10 cellular contexts compared by ENCODE assay signal in the genomic region with DNA sequence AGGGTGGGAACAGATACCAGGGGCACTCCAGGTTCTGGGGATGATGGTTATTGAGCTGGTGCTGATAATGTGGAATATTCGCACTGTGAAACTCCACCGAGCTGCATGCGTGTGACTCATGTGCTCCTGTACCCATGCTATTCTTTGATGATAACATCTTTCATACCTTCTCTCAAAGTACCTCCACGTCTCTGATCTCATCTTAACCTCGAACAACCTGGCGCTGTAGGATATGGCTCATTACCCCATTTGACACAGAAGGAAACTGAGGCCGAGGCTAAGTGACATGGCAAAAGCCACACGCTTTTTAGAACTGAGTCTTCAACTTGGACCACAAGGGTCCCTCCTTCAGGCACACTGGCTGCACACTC. TPM values are rescaled to one million over a fixed set of nuclear protein-coding genes. Genes with fewer than 3 reads are reported as not detected.
DNase-seq lines count a peak whose midpoint lies in the region; ATAC-seq and TF ChIP-seq lines count a peak whose summit lies in the region.
"Had no signal": no experiment of that assay in that cellular context is flagged by ENCODE, and none has a peak within 500 bp of the region (broad histone marks: within the 10 kb centered on the region; RNA-seq: fewer than 3 reads in every experiment).

No MANE protein-coding gene starts in this region.

- no peaks in the 10 kb centered on the region; a peak in 1 of 4 replicates for H3K9me3 ChIP-seq in HCT116 (ENCODE audit: control insufficient read depth in 1 of 2, insufficient read depth in 1 of 2, low read depth in 1 of 2, low read length in 2 of 2)
- H3K9me3 ChIP-seq in right cardiac atrium (ENCODE audit: control insufficient read depth, low read length): no peaks in the 10 kb centered on the region
- H3K9me3 ChIP-seq: Peyer's patch had no signal

- H3K27me3 Mint-ChIP-seq in activated CD8-positive, alpha-beta T cell treated with anti-CD3 and anti-CD28 coated beads, Interleukin-2, amount 10 ng/mL, durations not matched to agents 7 days and 5 days (ENCODE audit: low read depth): peaks cover 25% of the 10 kb centered on the region

- no peaks in the 10 kb centered on the region for H3K27me3 ChIP-seq in HCT116 (ENCODE audit: insufficient read depth, low read length)
- no peaks in the 10 kb centered on the region for H3K27me3 ChIP-seq in foreskin keratinocyte
- no peaks in the 10 kb centered on the region for H3K27me3 ChIP-seq in right cardiac atrium (ENCODE audit: control insufficient read depth, insufficient read depth)
- H3K27me3 ChIP-seq: Peyer's patch had no signal

- no peaks in the 10 kb centered on the region for H3K9me2 ChIP-seq in HCT116 (ENCODE audit: insufficient read depth)

- RAD21 ChIA-PET in HCT116 (lab: Charles Lee; ENCODE audit: low non-redundant PET in 1 of 2, low total read pairs in 2 of 2, uncharacterized antibody in 2 of 2, unreplicated experiment in 2 of 2): interaction anchor here (0.9 to 2.3 kb wide), 5 partner anchors 12 to 120 kb away, joined by 3 to 8 read pairs (median 4); no protein-coding TSS in a partner anchor

- H3K27ac Mint-ChIP-seq in activated CD8-positive, alpha-beta T cell treated with anti-CD3 and anti-CD28 coated beads, Interleukin-2, amount 10 ng/mL, durations not matched to agents 7 days and 5 days: no peak overlapping the region

- peak overlapping the region; percentile 67 for H3K4me2 ChIP-seq in HCT116 (ENCODE audit: low read length)

- H3K4me3 ChIP-seq in HCT116 (replicated peaks in 1 of 2; ENCODE audit: low read depth in 1 of 2, low read length in 2 of 2): peak overlapping the region in 1 of 2 experiments; percentile 26; a peak in 1 of 4 replicates
- no peak overlapping the region for H3K4me3 ChIP-seq in right cardiac atrium (ENCODE audit: low read length)
- H3K4me3 ChIP-seq: Peyer's patch had no signal

- no peaks in the 10 kb centered on the region for H3K9me3 Mint-ChIP-seq in activated CD8-positive, alpha-beta T cell treated with anti-CD3 and anti-CD28 coated beads, Interleukin-2, amount 10 ng/mL, durations not matched to agents 7 days and 5 days (ENCODE audit: insufficient read depth)

- TF ChIP-seq CTCF in HCT116 (IDR thresholded peaks at IDR 0.05 in 2 of 3, conservative IDR thresholded peaks at IDR 0.05 in 1 of 3; ENCODE audit: borderline replicate concordance in 1 of 3, insufficient read depth in 1 of 3, low read depth in 2 of 3, low read length in 2 of 3) (no peak), foreskin keratinocyte (conservative IDR thresholded peaks at IDR 0.05) (no peak)

- POLR2A ChIA-PET in HCT116 (lab: Charles Lee): interaction anchor here (1.4 to 2.6 kb wide), 3 partner anchors 10 to 20 kb away, joined by 5 to 9 read pairs (median 8); no protein-coding TSS in a partner anchor
- POLR2A ChIA-PET in activated CD8-positive, alpha-beta T cell treated with anti-CD3 and anti-CD28 coated beads, Interleukin-2, amount 10 ng/mL, durations not matched to agents 7 days and 5 days (lab: Charles Lee): no interaction called here

- 93% methylated on average over 8 of the region's 8 CpGs for WGBS in right cardiac atrium

- intact Hi-C loops in HCT116 (cut with micrococcal nuclease): no loop called here
- intact Hi-C loops in right cardiac atrium (cut with DNase I): no loop called here

- CTCF ChIA-PET in HCT116 (lab: Charles Lee): interaction anchor here (0.7 to 2.4 kb wide), 6 partner anchors 10 to 22 kb away, joined by 3 to 11 read pairs (median 4); no protein-coding TSS in a partner anchor
- CTCF ChIA-PET in activated CD8-positive, alpha-beta T cell treated with anti-CD3 and anti-CD28 coated beads, Interleukin-2, amount 10 ng/mL, durations not matched to agents 7 days and 5 days (lab: Charles Lee): no interaction called here

- no peaks in the 10 kb centered on the region for H3K36me3 Mint-ChIP-seq in activated CD8-positive, alpha-beta T cell treated with anti-CD3 and anti-CD28 coated beads, Interleukin-2, amount 10 ng/mL, durations not matched to agents 7 days and 5 days (ENCODE audit: low read depth)

- no peak for TF ChIP-seq POLR2A in HCT116 (IDR thresholded peaks at IDR 0.05; ENCODE audit: borderline replicate concordance, extremely low read depth, insufficient read depth, insufficient read length)

- peak overlapping the region; percentile 59 for H3K9ac ChIP-seq in HCT116 (ENCODE audit: low read length)

- H3K79me2 ChIP-seq in HCT116 (ENCODE audit: insufficient read depth, low read length): peaks cover 1% of the 10 kb centered on the region; the same call in 1 of the 2 replicates

- peaks cover 12% of the 10 kb centered on the region for H3K4me1 Mint-ChIP-seq in activated CD8-positive, alpha-beta T cell treated with anti-CD3 and anti-CD28 coated beads, Interleukin-2, amount 10 ng/mL, durations not matched to agents 7 days and 5 days (ENCODE audit: low read depth)

- ATAC-seq in HCT116 (peak; percentile 41), foreskin keratinocyte (peak; percentile 56), HG03571 (IDR thresholded peaks at IDR 0.05; ENCODE audit: unreplicated experiment) (no peak), right cardiac atrium (no peak)
- ATAC-seq in activated CD8-positive, alpha-beta T cell treated with anti-CD3 and anti-CD28 coated beads, Interleukin-2, amount 10 ng/mL, durations not matched to agents 7 days and 5 days: peak; percentile 63

- H3K36me3 ChIP-seq in HCT116 (ENCODE audit: control insufficient read depth in 1 of 2, insufficient read depth in 2 of 2, low read length in 2 of 2): peaks cover 0 to 29% of the 10 kb centered on the region in 2 experiments; a peak in 2 of 4 replicates

- TF ChIP-seq RAD21 in HCT116 (IDR thresholded peaks at IDR 0.05; ENCODE audit: low read depth): no peak

- no TSS peak for BruUV-seq in HCT116 (replicated peaks; lab: Mats Ljungman, UMichigan)

- peaks cover 67 to 87% of the 10 kb centered on the region in 2 experiments for H3K4me1 ChIP-seq in HCT116 (ENCODE audit: control insufficient read depth in 1 of 2, insufficient read depth in 2 of 2, low read length in 2 of 2)
- H3K4me1 ChIP-seq in foreskin keratinocyte: peaks cover 50% of the 10 kb centered on the region
- peaks cover 9% of the 10 kb centered on the region for H3K4me1 ChIP-seq in right cardiac atrium (ENCODE audit: control insufficient read depth, insufficient read depth, low read length)

- H3K4me3 Mint-ChIP-seq in activated CD8-positive, alpha-beta T cell treated with anti-CD3 and anti-CD28 coated beads, Interleukin-2, amount 10 ng/mL, durations not matched to agents 7 days and 5 days: no peak overlapping the region

- H2AFZ ChIP-seq in HCT116 (ENCODE audit: low read depth, low read length, poor library complexity, severe bottlenecking): no peak overlapping the region

- peak overlapping the region; percentile 75 for H3K27ac ChIP-seq in HCT116 (ENCODE audit: low read depth, low read length)
- peak overlapping the region; percentile 59 for H3K27ac ChIP-seq in foreskin keratinocyte
- no peak overlapping the region for H3K27ac ChIP-seq in right cardiac atrium (ENCODE audit: low read length)

- no peaks in the 10 kb centered on the region for H4K20me1 ChIP-seq in HCT116 (ENCODE audit: insufficient read depth)

- DNase-seq in HCT116 (ENCODE audit: low read depth, low spot score): no peak
- DNase-seq in activated CD8-positive, alpha-beta T cell treated with anti-CD3 and anti-CD28 coated beads, Interleukin-2, amount 10 ng/mL, durations not matched to agents 7 days and 5 days: no peak
- peak in 1 of 2 donors; percentile 64 for DNase-seq in foreskin keratinocyte
- DNase-seq in stimulated activated CD4-positive, alpha-beta T cell treated with anti-CD3 and anti-CD28 coated beads, Interleukin-2, amount 100 ng/mL, for 24 hours: peak; percentile 31 to 39
- DNase-seq in right cardiac atrium: no peak
- no peak for DNase-seq in NCI-H2196 treated with DMSO at 0.1 percent for 48 hours (lab: John Stamatoyannopoulos, UW; ENCODE audit: unreplicated experiment)
- no peak for DNase-seq in GM19240 (ENCODE audit: insufficient read length, low spot score)
- DNase-seq: NCI-H1105, Peyer's patch had no signal

TF ChIP-seq in HCT116, 20 proteins besides CTCF, POLR2A, EP300 and RAD21 (continues in another document):
- TF ChIP-seq EZH2phosphoT487 (IDR thresholded peaks at IDR 0.05; ENCODE audit: borderline replicate concordance) (no peak), POLR2AphosphoS5 (IDR thresholded peaks at IDR 0.05; ENCODE audit: low read depth, low read length) (peak; percentile 35), SRF (IDR thresholded peaks at IDR 0.05; ENCODE audit: low read depth) (no peak)
- TF ChIP-seq, protein P1, sequence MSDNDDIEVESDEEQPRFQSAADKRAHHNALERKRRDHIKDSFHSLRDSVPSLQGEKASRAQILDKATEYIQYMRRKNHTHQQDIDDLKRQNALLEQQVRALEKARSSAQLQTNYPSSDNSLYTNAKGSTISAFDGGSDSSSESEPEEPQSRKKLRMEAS (IDR thresholded peaks at IDR 0.05): peak; percentile 83
- TF ChIP-seq, protein P2, sequence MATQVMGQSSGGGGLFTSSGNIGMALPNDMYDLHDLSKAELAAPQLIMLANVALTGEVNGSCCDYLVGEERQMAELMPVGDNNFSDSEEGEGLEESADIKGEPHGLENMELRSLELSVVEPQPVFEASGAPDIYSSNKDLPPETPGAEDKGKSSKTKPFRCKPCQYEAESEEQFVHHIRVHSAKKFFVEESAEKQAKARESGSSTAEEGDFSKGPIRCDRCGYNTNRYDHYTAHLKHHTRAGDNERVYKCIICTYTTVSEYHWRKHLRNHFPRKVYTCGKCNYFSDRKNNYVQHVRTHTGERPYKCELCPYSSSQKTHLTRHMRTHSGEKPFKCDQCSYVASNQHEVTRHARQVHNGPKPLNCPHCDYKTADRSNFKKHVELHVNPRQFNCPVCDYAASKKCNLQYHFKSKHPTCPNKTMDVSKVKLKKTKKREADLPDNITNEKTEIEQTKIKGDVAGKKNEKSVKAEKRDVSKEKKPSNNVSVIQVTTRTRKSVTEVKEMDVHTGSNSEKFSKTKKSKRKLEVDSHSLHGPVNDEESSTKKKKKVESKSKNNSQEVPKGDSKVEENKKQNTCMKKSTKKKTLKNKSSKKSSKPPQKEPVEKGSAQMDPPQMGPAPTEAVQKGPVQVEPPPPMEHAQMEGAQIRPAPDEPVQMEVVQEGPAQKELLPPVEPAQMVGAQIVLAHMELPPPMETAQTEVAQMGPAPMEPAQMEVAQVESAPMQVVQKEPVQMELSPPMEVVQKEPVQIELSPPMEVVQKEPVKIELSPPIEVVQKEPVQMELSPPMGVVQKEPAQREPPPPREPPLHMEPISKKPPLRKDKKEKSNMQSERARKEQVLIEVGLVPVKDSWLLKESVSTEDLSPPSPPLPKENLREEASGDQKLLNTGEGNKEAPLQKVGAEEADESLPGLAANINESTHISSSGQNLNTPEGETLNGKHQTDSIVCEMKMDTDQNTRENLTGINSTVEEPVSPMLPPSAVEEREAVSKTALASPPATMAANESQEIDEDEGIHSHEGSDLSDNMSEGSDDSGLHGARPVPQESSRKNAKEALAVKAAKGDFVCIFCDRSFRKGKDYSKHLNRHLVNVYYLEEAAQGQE (IDR thresholded peaks at IDR 0.05; ENCODE audit: low read depth): no peak

RNA-seq across cellular contexts. Expression of a gene that starts 30.2 kb away (rescaled TPM):
- total RNA-seq in HCT116 (2021; ENCODE audit: unreplicated experiment) (109 TPM), foreskin keratinocyte (78.3 and 79.4 TPM in 2 replicates), right cardiac atrium (10 to 100 TPM; 50.9 to 68.3 (median 61.1) TPM)
- polyA plus RNA-seq in HCT116 (2012): 69.5 and 101 TPM in 2 replicates
- total RNA-seq in activated CD8-positive, alpha-beta T cell treated with anti-CD3 and anti-CD28 coated beads, Interleukin-2, amount 10 ng/mL, durations not matched to agents 7 days and 5 days: 10 to 100 TPM; 46.3 to 48.7 TPM
- polyA plus RNA-seq in foreskin keratinocyte (78.9 and 87.8 TPM in 2 replicates), right cardiac atrium (54.7 TPM)

Comparison
In these comparisons a context has a peak if more than half of its experiments do, and no peak if none do; other contexts are left out.
1. ATAC-seq: peak in HCT116 (single experiment), activated CD8-positive, alpha-beta T cell treated with anti-CD3 and anti-CD28 coated beads, Interleukin-2, amount 10 ng/mL, durations not matched to agents 7 days and 5 days (single experiment) and foreskin keratinocyte (single experiment); none in HG03571 (single experiment) and right cardiac atrium (0 of 2).
2. DNase-seq: peak in stimulated activated CD4-positive, alpha-beta T cell treated with anti-CD3 and anti-CD28 coated beads, Interleukin-2, amount 100 ng/mL, for 24 hours (2 of 2); none in HCT116 (single experiment), activated CD8-positive, alpha-beta T cell treated with anti-CD3 and anti-CD28 coated beads, Interleukin-2, amount 10 ng/mL, durations not matched to agents 7 days and 5 days (single experiment), right cardiac atrium (0 of 3), NCI-H2196 treated with DMSO at 0.1 percent for 48 hours (single experiment) and GM19240 (single experiment).